ENCODE assay signal across 13 cellular contexts in genomic region chr14:23951590-23952143, GRCh38. TPM values are rescaled to one million over a fixed set of nuclear protein-coding genes. Genes with fewer than 3 reads are reported as not detected.
DNase-seq lines count a peak whose midpoint lies in the region; ATAC-seq and TF ChIP-seq lines count a peak whose summit lies in the region.
"Had no signal": no experiment of that assay in that cellular context is flagged by ENCODE, and none has a peak within 500 bp of the region (broad histone marks: within the 10 kb centered on the region; RNA-seq: fewer than 3 reads in every experiment).

No MANE protein-coding gene starts in this region.

- in situ Hi-C loops in GM13977 (cut with MboI; ENCODE audit: low pct_unique_long_range_greater_than_20kb, low sequenced_read_pairs, unreplicated experiment): no loop called here

- H3K27me3 ChIP-seq in tibial nerve: no peaks in the 10 kb centered on the region

- H3K27ac Mint-ChIP-seq in chondrocyte (ENCODE audit: unreplicated experiment) (no peak overlapping the region), nephron (peak overlapping the region; percentile 61 to 100 (median 86))
- H3K27ac Mint-ChIP-seq: activated T-helper 2 cell treated with anti-CD3 and anti-CD28 coated beads, Interferon-gamma antibody, Interleukin-2, Interleukin-4, amounts not matched to agents 10 μg/mL and 5 μg/mL and 100 μg/mL, durations not matched to agents 14 hours and 24 hours and 36 hours had no signal

- 67 to 71% methylated on average over 7 of the region's 7 CpGs for WGBS in tibial nerve, 2 donors

- peaks cover 27% of the 10 kb centered on the region for H3K4me1 Mint-ChIP-seq in chondrocyte (ENCODE audit: low read depth)
- H3K4me1 Mint-ChIP-seq in nephron: peaks cover 28% of the 10 kb centered on the region

- no peaks in the 10 kb centered on the region for H3K9me3 ChIP-seq in tibial nerve

- H3K27me3 Mint-ChIP-seq in chondrocyte (ENCODE audit: low read depth) (no peaks in the 10 kb centered on the region), nephron (ENCODE audit: low read depth) (peaks cover 7% of the 10 kb centered on the region)

- TF ChIP-seq CTCF in GM13977 (IDR thresholded peaks at IDR 0.05; ENCODE audit: extremely low read depth, insufficient read depth, missing control alignments) (peak; percentile 2), chondrocyte (IDR thresholded peaks at IDR 0.05) (peak; percentile 10), nephron (IDR thresholded peaks at IDR 0.05; ENCODE audit: unreplicated experiment in 3 of 3) (no peak), tibial nerve (IDR thresholded peaks at IDR 0.05) (no peak)

- TF ChIP-seq EP300 in tibial nerve (IDR thresholded peaks at IDR 0.05): no peak

- no peak for TF ChIP-seq POLR2A in tibial nerve (IDR thresholded peaks at IDR 0.05)

- DNase-seq in NCI-H1092 (lab: John Stamatoyannopoulos, UW): peak; percentile 6
- DNase-seq in NCI-H1092 treated with DMSO at 0.1 percent for 48 hours (lab: John Stamatoyannopoulos, UW): no peak
- no peak for DNase-seq in GM13977 (ENCODE audit: low spot score)
- no peak for DNase-seq in chondrocyte (ENCODE audit: low spot score)
- DNase-seq in tibial nerve (ENCODE audit: low spot score in 2 of 2): no peak
- DNase-seq: cortex of kidney, NCI-H1930 had no signal

- ATAC-seq in GM19395 (IDR thresholded peaks at IDR 0.05; ENCODE audit: unreplicated experiment): no peak
- ATAC-seq in GM18870 (IDR thresholded peaks at IDR 0.05; ENCODE audit: unreplicated experiment): no peak

- H3K9me3 Mint-ChIP-seq in chondrocyte (ENCODE audit: low read depth) (peaks cover 8% of the 10 kb centered on the region), nephron (peaks cover 25% of the 10 kb centered on the region)

- no peak overlapping the region for H3K27ac ChIP-seq in tibial nerve
- H3K27ac ChIP-seq: RWPE1, VCaP had no signal

- no peak overlapping the region for H3K4me3 ChIP-seq in tibial nerve

- H3K36me3 ChIP-seq in tibial nerve: peaks cover 0 to 11% (median 0%) of the 10 kb centered on the region in 3 donors

- peaks cover 0 to 28% (median 6%) of the 10 kb centered on the region in 4 donors for H3K4me1 ChIP-seq in tibial nerve

- H3K36me3 Mint-ChIP-seq in chondrocyte (ENCODE audit: low read depth) (peaks cover 5% of the 10 kb centered on the region), nephron (ENCODE audit: low read depth) (peaks cover 43% of the 10 kb centered on the region)

- no peak overlapping the region for H3K4me3 Mint-ChIP-seq in chondrocyte (ENCODE audit: unreplicated experiment)
- peak overlapping the region; percentile 30 to 100 (median 98) for H3K4me3 Mint-ChIP-seq in nephron

RNA-seq across cellular contexts. Expression of gene DHRS4, which starts 1.9 kb away (rescaled TPM):
- total RNA-seq in chondrocyte (16.8 to 18.2 TPM (median 16.9 TPM) in 3 replicates), tibial nerve (10 to 100 TPM; 28.8 to 61.5 (median 49.8) TPM)

RNA-seq across cellular contexts. Expression of gene DHRS4L2, which starts 37.1 kb away (rescaled TPM):
- total RNA-seq in chondrocyte (11.9 to 17.7 TPM (median 13.9 TPM) in 3 replicates), tibial nerve (10 to 100 TPM; 15.3 to 19.6 (median 17.7) TPM)

Comparison
In these comparisons a context has a peak if more than half of its experiments do, and no peak if none do; other contexts are left out.
1. CTCF ChIP-seq: peak in GM13977 (single experiment) and chondrocyte (single experiment); none in nephron (0 of 3) and tibial nerve (0 of 5).